Comparison of ENCODE assay signal across 22 cellular contexts in the genomic region with DNA sequence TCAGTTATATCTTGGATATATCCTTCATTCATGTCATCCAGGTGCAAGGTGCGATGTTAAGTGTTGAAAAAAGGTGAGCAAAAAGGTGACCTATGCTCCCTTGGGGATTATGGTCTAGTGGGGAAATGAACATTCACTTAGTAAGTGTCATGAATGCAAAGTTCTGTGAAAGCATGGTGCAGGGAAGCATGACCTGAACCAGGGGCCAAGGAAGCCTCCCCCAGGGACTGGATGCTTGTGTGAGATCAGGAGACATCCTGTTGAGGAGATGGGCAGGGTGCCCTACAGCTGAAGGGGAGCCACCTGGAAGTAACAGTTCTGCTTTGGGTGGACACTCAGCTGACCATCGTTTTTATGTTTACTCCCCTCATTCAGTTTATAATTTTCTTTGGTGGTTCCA.
DNase-seq lines count a peak whose midpoint lies in the region; ATAC-seq, FAIRE-seq and TF ChIP-seq lines count a peak whose summit lies in the region.
"Had no signal": no experiment of that assay in that cellular context is flagged by ENCODE, and none has a peak within 500 bp of the region (broad histone marks: within the 10 kb centered on the region; RNA-seq: fewer than 3 reads in every experiment).

No MANE protein-coding gene starts in this region.

- TF ChIP-seq EP300 in GM12878 (IDR thresholded peaks at IDR 0.05; ENCODE audit: borderline replicate concordance in 1 of 2, control insufficient read depth in 1 of 2, low read depth in 2 of 2, low read length in 2 of 2), result no peak

- H3K4me3 ChIP-seq in GM12865 (ENCODE audit: low read depth, low read length) (no peak overlapping the region), GM12878 (no peak overlapping the region)
- H3K4me3 ChIP-seq: A549, dorsolateral prefrontal cortex, lung, psoas muscle had no signal

- no peak overlapping the region for H3K27ac ChIP-seq in GM12878 (ENCODE audit: control insufficient read depth, insufficient read depth)
- H3K27ac ChIP-seq: psoas muscle had no signal

- H3K79me2 ChIP-seq in GM12878 (ENCODE audit: control insufficient read depth, insufficient read depth, low read length), result no peaks in the 10 kb centered on the region

- H3K36me3 ChIP-seq in GM12878 (ENCODE audit: control insufficient read depth in 2 of 2, insufficient read depth in 2 of 2, low read length in 1 of 2), result no peaks in the 10 kb centered on the region

- ATAC-seq in GM21367 (IDR thresholded peaks at IDR 0.05; ENCODE audit: unreplicated experiment) (peak; percentile 55), HG03097 (IDR thresholded peaks at IDR 0.05; ENCODE audit: low FRiP score, unreplicated experiment) (peak; percentile 60), GM12878 (0 out of 3 replicates have a peak, but pooled peaks have one; percentile 35)
- ATAC-seq: A549; activated CD8-positive, alpha-beta T cell treated with anti-CD3 and anti-CD28 coated beads for 36 hours; esophagus mucosa; naive thymus-derived CD4-positive, alpha-beta T cell; psoas muscle; stimulated activated naive CD8-positive, alpha-beta T cell treated with anti-CD3 and anti-CD28 coated beads, Interleukin-15, amount 100 ng/mL, for 72 hours had no signal

- no peak for TF ChIP-seq RAD21 in GM12878 (IDR thresholded peaks at IDR 0.05; ENCODE audit: insufficient read depth, low read depth, low read length)

- RAD21 ChIA-PET in GM12878 (lab: Charles Lee; ENCODE audit: unreplicated experiment), result no interaction called here

- no peak for TF ChIP-seq POLR2A in GM12878 (IDR thresholded peaks at IDR 0.05; ENCODE audit: low read depth, low read length)

- no peaks in the 10 kb centered on the region for H3K9me3 ChIP-seq in GM12878 (replicated peaks; ENCODE audit: control insufficient read depth, insufficient read depth, low read length)
- H3K9me3 ChIP-seq: A549 had no signal

- TF ChIP-seq CTCF in GM12865 (IDR thresholded peaks at IDR 0.05; ENCODE audit: insufficient read depth, low read depth, low read length, missing control alignments) (no peak), GM12878 (IDR thresholded peaks at IDR 0.05 in 2 of 3, conservative IDR thresholded peaks at IDR 0.05 in 1 of 3; ENCODE audit: control insufficient read depth in 2 of 3, extremely low read depth in 1 of 3, insufficient read depth in 1 of 3, low read depth in 3 of 3, low read length in 3 of 3) (no peak)

- CTCF ChIA-PET in GM12878 (lab: Yijun Ruan, JAX), result no interaction called here

- no peaks in the 10 kb centered on the region for H4K20me1 ChIP-seq in GM12878 (ENCODE audit: control insufficient read depth, insufficient read depth)

- DNase-seq in GM12865 (ENCODE audit: low read depth) (peak; percentile 39), GM12878 (ENCODE audit: low read depth, low spot score) (peak; percentile 24), HUDEP-2 (lab: John Stamatoyannopoulos, UW; ENCODE audit: unreplicated experiment in 76 of 76) (no peak), NCI-H1694 treated with DMSO at 0.1 percent for 48 hours (lab: John Stamatoyannopoulos, UW) (no peak), HCEC 1CT (no peak), cerebellum (ENCODE audit: low spot score) (no peak)
- DNase-seq: activated CD8-positive, alpha-beta T cell treated with anti-CD3 and anti-CD28 coated beads for 36 hours; activated naive CD8-positive, alpha-beta T cell treated with anti-CD3 and anti-CD28 coated beads for 36 hours; activated T-cell treated with anti-CD3 and anti-CD28 coated beads, Interleukin-2, amount 50 U/mL, for 48 hours; CD4-positive, alpha-beta T cell; DND-41; MV-4-11; naive thymus-derived CD4-positive, alpha-beta T cell; psoas muscle; stimulated activated naive CD8-positive, alpha-beta T cell treated with anti-CD3 and anti-CD28 coated beads, Interleukin-15, amount 100 ng/mL, for 72 hours had no signal

- POLR2A ChIA-PET in GM12878 (lab: Charles Lee), result no interaction called here

- BruUV-seq in GM12878 (replicated peaks; lab: Mats Ljungman, UMichigan), result no TSS peak

- H2AFZ ChIP-seq in GM12878 (ENCODE audit: control insufficient read depth, low read depth, low read length), result no peak overlapping the region

- no peak overlapping the region for H3K9ac ChIP-seq in GM12878 (ENCODE audit: control insufficient read depth, insufficient read depth, low read length)

- in situ Hi-C loops in GM12878 (cut with MboI), result no loop called here

- WGBS in GM12878 (ENCODE audit: insufficient coverage, insufficient replicate concordance, low lambda C conversion rate, missing lambda C conversion rate), result 0% methylated on average over 2 of the region's 2 CpGs

- H3K4me2 ChIP-seq in GM12878 (ENCODE audit: control insufficient read depth, insufficient read depth), result no peak overlapping the region
- H3K4me2 ChIP-seq: A549 had no signal

- SMC1A ChIA-PET in GM12878 (lab: Charles Lee; ENCODE audit: uncharacterized antibody, unreplicated experiment), result no interaction called here

- intact Hi-C loops in GM12878 (cut with micrococcal nuclease; ENCODE audit: unreplicated experiment), result no loop called here

- peaks cover 0 to 2% of the 10 kb centered on the region in 2 experiments; a peak in 3 of 4 replicates for H3K27me3 ChIP-seq in GM12878 (replicated peaks in 1 of 2; ENCODE audit: control insufficient read depth in 2 of 2, insufficient read depth in 2 of 2, low read length in 1 of 2)
- H3K27me3 ChIP-seq: dorsolateral prefrontal cortex had no signal

- no peaks in the 10 kb centered on the region; the same call in 1 of the 2 replicates for H3K4me1 ChIP-seq in GM12878 (ENCODE audit: control insufficient read depth, insufficient read depth, low read length)
- H3K4me1 ChIP-seq: psoas muscle had no signal

- FAIRE-seq in GM12878 (lab: Jason Lieb, UNC), result no peak
- FAIRE-seq: A549, urothelium cell line had no signal

TF ChIP-seq in GM12878, 131 proteins besides CTCF, POLR2A, EP300 and RAD21:
- TF ChIP-seq MEF2B (IDR thresholded peaks at IDR 0.05; ENCODE audit: partially characterized antibody, poor library complexity, severe bottlenecking) (peak; percentile 41), BHLHE40 (IDR thresholded peaks at IDR 0.05; ENCODE audit: borderline replicate concordance in 1 of 2, low read depth in 2 of 2, low read length in 1 of 2) (no peak), PAX5 (IDR thresholded peaks at IDR 0.05; ENCODE audit: borderline replicate concordance, low read depth, low read length) (peak; percentile 86; the same call in 1 of the 2 replicates)

Comparison
In these comparisons a context has a peak if more than half of its experiments do, and no peak if none do; other contexts are left out.
1. DNase-seq: peak in GM12865 (single experiment) and GM12878 (single experiment); none in HUDEP-2 (0 of 76), NCI-H1694 treated with DMSO at 0.1 percent for 48 hours (single experiment), HCEC 1CT (single experiment) and cerebellum (single experiment).
2. Peak in every context shown above with its lines, with median percentiles within 50 percentile points of each other: ATAC-seq.